Comparison of ENCODE assay signal across 12 cellular contexts in genomic region chr17:50347894-50348291, GRCh38. TPM values are rescaled to one million over a fixed set of nuclear protein-coding genes. Genes with fewer than 3 reads are reported as not detected.
DNase-seq lines count a peak whose midpoint lies in the region; ATAC-seq lines count a peak whose summit lies in the region.
"Had no signal": no experiment of that assay in that cellular context is flagged by ENCODE, and none has a peak within 500 bp of the region (broad histone marks: within the 10 kb centered on the region; RNA-seq: fewer than 3 reads in every experiment).

No MANE protein-coding gene starts in this region.

- peak overlapping the region; percentile 95 for H3K4me2 ChIP-seq in Karpas-422 (ENCODE audit: low read depth, low read length, poor library complexity, severe bottlenecking)

- no peaks in the 10 kb centered on the region for H3K9me2 ChIP-seq in Karpas-422 (replicated peaks; ENCODE audit: insufficient read depth, low read length)

- H4K20me1 ChIP-seq in Karpas-422 (ENCODE audit: insufficient read depth, low read depth, low read length) = peaks cover 13% of the 10 kb centered on the region; the same call in 1 of the 2 replicates

- H3K27me3 ChIP-seq in Karpas-422 (ENCODE audit: low read length) = no peaks in the 10 kb centered on the region
- peaks cover 16% of the 10 kb centered on the region for H3K27me3 ChIP-seq in ectodermal cell (ENCODE audit: control insufficient read depth, insufficient read depth, low read length, poor library complexity, severe bottlenecking)
- peaks cover 7% of the 10 kb centered on the region for H3K27me3 ChIP-seq in neuron (ENCODE audit: insufficient read depth, low read length)
- H3K27me3 ChIP-seq: gastrocnemius medialis, suprapubic skin had no signal

- no peak overlapping the region for H3K27ac ChIP-seq in Karpas-422 (ENCODE audit: low read length)
- no peak overlapping the region for H3K27ac ChIP-seq in ectodermal cell (ENCODE audit: insufficient read depth, low read depth, low read length, poor library complexity, severe bottlenecking)
- H3K27ac ChIP-seq: gastrocnemius medialis, suprapubic skin had no signal

- H2AFZ ChIP-seq in Karpas-422 (ENCODE audit: low read length) = no peak overlapping the region
- no peak overlapping the region for H2AFZ ChIP-seq in neuron (ENCODE audit: low read depth, low read length)

- no peak for ATAC-seq in HG03175 (IDR thresholded peaks at IDR 0.05; ENCODE audit: unreplicated experiment)
- ATAC-seq in HG02973 (IDR thresholded peaks at IDR 0.05; ENCODE audit: unreplicated experiment) = no peak
- ATAC-seq: gastrocnemius medialis had no signal

- WGBS in ectodermal cell, 2 experiments = 78 to 88% methylated on average over 2 to 3 of the region's 3 CpGs

- H3K4me3 ChIP-seq in Karpas-422 (ENCODE audit: low read length) (no peak overlapping the region; the same call in 1 of the 2 replicates), ectodermal cell (ENCODE audit: insufficient read depth, low read depth, low read length) (peak overlapping the region; percentile 60), neuron (ENCODE audit: low read length) (peak overlapping the region; percentile 92)

- DNase-seq in D341Med (ENCODE audit: low spot score) = peak; percentile 12
- no peak for DNase-seq in Karpas-422
- no peak for DNase-seq in CD1c-positive myeloid dendritic cell (ENCODE audit: extremely low spot score)
- DNase-seq: activated CD4-positive, alpha-beta T cell treated with anti-CD3 and anti-CD28 coated beads for 1 hour; central memory CD4-positive, alpha-beta T cell; gastrocnemius medialis; NCI-H187 had no signal

- H3K4me1 ChIP-seq in Karpas-422 (ENCODE audit: low read length) (peaks cover 19% of the 10 kb centered on the region), ectodermal cell (ENCODE audit: control insufficient read depth, insufficient read depth, low read length) (peaks cover 18% of the 10 kb centered on the region), neuron (ENCODE audit: insufficient read depth, low read length) (peaks cover 24% of the 10 kb centered on the region)

- H3K36me3 ChIP-seq in Karpas-422 (ENCODE audit: insufficient read depth, low read length) (no peaks in the 10 kb centered on the region), ectodermal cell (ENCODE audit: control insufficient read depth, insufficient read depth, low read length) (no peaks in the 10 kb centered on the region), neuron (ENCODE audit: insufficient read depth, low read length) (peaks cover 3% of the 10 kb centered on the region)
- H3K36me3 ChIP-seq: gastrocnemius medialis had no signal

- H3K9me3 ChIP-seq in Karpas-422 (ENCODE audit: low read length) (no peaks in the 10 kb centered on the region), ectodermal cell (ENCODE audit: control insufficient read depth, low read length) (no peaks in the 10 kb centered on the region), neuron (ENCODE audit: low read length) (no peaks in the 10 kb centered on the region)
- H3K9me3 ChIP-seq: gastrocnemius medialis, suprapubic skin had no signal

- H3K79me2 ChIP-seq in Karpas-422 (ENCODE audit: low read length) = peaks cover 48% of the 10 kb centered on the region

- H3K9ac ChIP-seq in Karpas-422 (ENCODE audit: low read length) = peak overlapping the region; percentile 95

RNA-seq across cellular contexts. Expression of gene XYLT2, which starts 2.0 kb away (rescaled TPM):
- total RNA-seq in Karpas-422 (2014; rRNA removed; shearing (Covaris generic); ENCODE audit: low replicate concordance) = 11.4 and 30.4 TPM in 2 replicates
- polyA plus RNA-seq in ectodermal cell (2013, experiment 1 of 4) = 22.2 TPM
- polyA plus RNA-seq in ectodermal cell (2013, experiment 2 of 4) = 19.7 TPM
- polyA plus RNA-seq in ectodermal cell (2013, experiment 3 of 4) = 15.3 TPM
- 17.6 TPM for polyA plus RNA-seq in ectodermal cell (2013, experiment 4 of 4)

RNA-seq across cellular contexts. Expression of gene MRPL27, which starts 25.1 kb away (rescaled TPM):
- 22.3 and 48.6 TPM in 2 replicates for total RNA-seq in Karpas-422 (2014; rRNA removed; shearing (Covaris generic); ENCODE audit: low replicate concordance)
- 64.5 TPM for polyA plus RNA-seq in ectodermal cell (2013, experiment 1 of 4)
- polyA plus RNA-seq in ectodermal cell (2013, experiment 2 of 4) = 63.1 TPM
- polyA plus RNA-seq in ectodermal cell (2013, experiment 3 of 4) = 52.9 TPM
- polyA plus RNA-seq in ectodermal cell (2013, experiment 4 of 4) = 62.6 TPM

RNA-seq across cellular contexts. Expression of gene EME1, which starts 25.1 kb away (rescaled TPM):
- total RNA-seq in Karpas-422 (2014; rRNA removed; shearing (Covaris generic); ENCODE audit: low replicate concordance) = 10.6 and 18.8 TPM in 2 replicates
- 29.6 TPM for polyA plus RNA-seq in ectodermal cell (2013, experiment 1 of 4)
- 24.3 TPM for polyA plus RNA-seq in ectodermal cell (2013, experiment 2 of 4)
- polyA plus RNA-seq in ectodermal cell (2013, experiment 3 of 4) = 24.2 TPM
- 28.7 TPM for polyA plus RNA-seq in ectodermal cell (2013, experiment 4 of 4)

RNA-seq across cellular contexts. Expression of gene LRRC59, which starts 49.4 kb away (rescaled TPM):
- 53.3 and 68.0 TPM in 2 replicates for total RNA-seq in Karpas-422 (2014; rRNA removed; shearing (Covaris generic); ENCODE audit: low replicate concordance)
- 79.7 TPM for polyA plus RNA-seq in ectodermal cell (2013, experiment 1 of 4)
- polyA plus RNA-seq in ectodermal cell (2013, experiment 2 of 4) = 81.7 TPM
- 64.3 TPM for polyA plus RNA-seq in ectodermal cell (2013, experiment 3 of 4)
- polyA plus RNA-seq in ectodermal cell (2013, experiment 4 of 4) = 65.3 TPM
